In the genomic region with DNA sequence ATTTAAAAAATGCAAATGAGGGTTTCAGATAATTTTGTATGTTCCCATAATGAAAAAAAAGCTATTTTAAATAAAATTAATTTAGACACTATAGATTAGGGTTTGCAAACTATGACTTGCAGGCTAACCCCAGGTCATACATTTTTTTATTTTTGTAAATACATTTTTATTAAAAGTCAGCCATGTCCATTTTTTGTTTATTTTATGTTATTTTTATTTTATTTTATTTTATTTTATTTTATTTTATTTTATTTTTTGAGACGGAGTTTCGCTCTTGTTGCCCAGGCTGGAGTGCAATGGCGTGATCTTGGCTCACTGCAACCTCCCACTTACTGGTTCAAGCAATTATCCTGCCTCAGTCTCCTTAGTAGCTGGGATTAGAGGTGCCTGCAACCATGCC, we compare ENCODE assay signal across 15 cellular contexts.
DNase-seq lines count a peak whose midpoint lies in the region; ATAC-seq and TF ChIP-seq lines count a peak whose summit lies in the region.
"Had no signal": no experiment of that assay in that cellular context is flagged by ENCODE, and none has a peak within 500 bp of the region (broad histone marks: within the 10 kb centered on the region; RNA-seq: fewer than 3 reads in every experiment).

No MANE protein-coding gene starts in this region.

- no peak for DNase-seq in GM23248
- DNase-seq in PC-3, result no peak
- DNase-seq in WTC11 (ENCODE audit: low spot score), result no peak
- DNase-seq in osteoblast (ENCODE audit: insufficient read length, low spot score, missing footprints), result no peak
- DNase-seq in NCI-H69 (lab: John Stamatoyannopoulos, UW), result no peak
- DNase-seq: CD4-positive, alpha-beta memory T cell; DMS79 treated with DMSO at 0.1 percent for 48 hours; GF-D8; KG1 had no signal

- no peak overlapping the region for H3K4me3 Mint-ChIP-seq in WTC11
- H3K4me3 Mint-ChIP-seq: CD14-positive monocyte; CD4-positive, alpha-beta memory T cell had no signal

- H3K36me3 ChIP-seq in GM23248 (ENCODE audit: low read depth), result no peaks in the 10 kb centered on the region
- no peaks in the 10 kb centered on the region for H3K36me3 ChIP-seq in PC-3 (ENCODE audit: low read depth, low read length)
- H3K36me3 ChIP-seq in osteoblast (ENCODE audit: insufficient read depth, low read length), result no peaks in the 10 kb centered on the region
- H3K36me3 ChIP-seq: BLaER1, HAP-1 had no signal

- H3K9me3 Mint-ChIP-seq in WTC11, result no peaks in the 10 kb centered on the region; the same call in 1 of the 2 replicates

- no peaks in the 10 kb centered on the region for H3K27me3 Mint-ChIP-seq in WTC11 (ENCODE audit: low read depth)
- H3K27me3 Mint-ChIP-seq: CD4-positive, alpha-beta memory T cell had no signal

- H3K36me3 Mint-ChIP-seq in WTC11, result no peaks in the 10 kb centered on the region
- H3K36me3 Mint-ChIP-seq: CD14-positive monocyte had no signal

- in situ Hi-C loops in GM23248 (cut with MboI), result no loop called here

- no peak overlapping the region for H3K9ac ChIP-seq in GM23248
- H3K9ac ChIP-seq in PC-3 (ENCODE audit: low read length), result no peak overlapping the region
- H3K9ac ChIP-seq: BLaER1 had no signal

- intact Hi-C loops in PC-3 (cut with micrococcal nuclease), result loop anchor here (10.0 kb wide), 1 partner anchor 232 kb away; no protein-coding TSS in a partner anchor

- H3K9me2 ChIP-seq in GM23248 (ENCODE audit: insufficient read depth) (no peaks in the 10 kb centered on the region; the same call in 1 of the 2 replicates), PC-3 (replicated peaks; ENCODE audit: low read length) (no peaks in the 10 kb centered on the region)

- H3F3A ChIP-seq in GM23248 (ENCODE audit: insufficient read depth) (peaks cover 31% of the 10 kb centered on the region), PC-3 (ENCODE audit: low read length, unreplicated experiment) (peaks cover 7% of the 10 kb centered on the region)

- WGBS in GM23248 (ENCODE audit: low coverage in 1 of 2, low lambda C conversion rate in 2 of 2, missing lambda C conversion rate in 2 of 2), 2 experiments, result 94 to 97% methylated on average over 3 of the region's 3 CpGs

- TF ChIP-seq CTCF in PC-3 (conservative IDR thresholded peaks at IDR 0.05; ENCODE audit: low read depth, low read length), result no peak
- TF ChIP-seq CTCF in WTC11 (IDR thresholded peaks at IDR 0.05), result no peak
- no peak for TF ChIP-seq CTCF in osteoblast (IDR thresholded peaks at IDR 0.05; ENCODE audit: extremely low read depth, low read depth, low read length)

- H3K9me3 ChIP-seq in GM23248 (ENCODE audit: low read depth) (no peaks in the 10 kb centered on the region), PC-3 (ENCODE audit: low read length) (no peaks in the 10 kb centered on the region), osteoblast (ENCODE audit: low read depth, low read length) (no peaks in the 10 kb centered on the region)
- H3K9me3 ChIP-seq: BLaER1, HAP-1 had no signal

- H3K4me2 ChIP-seq in GM23248 (ENCODE audit: unreplicated experiment), result peak overlapping the region; percentile 52
- H3K4me2 ChIP-seq in PC-3 (ENCODE audit: low read length), result no peak overlapping the region
- no peak overlapping the region for H3K4me2 ChIP-seq in osteoblast (ENCODE audit: insufficient read depth, low read length)
- H3K4me2 ChIP-seq: BLaER1 had no signal

- no TSS peak for BruUV-seq in PC-3 (replicated peaks; lab: Mats Ljungman, UMichigan)

- H3K4me1 ChIP-seq in GM23248 (ENCODE audit: insufficient read depth) (peaks cover 46% of the 10 kb centered on the region), PC-3 (ENCODE audit: insufficient read depth, low read length) (peaks cover 23% of the 10 kb centered on the region), osteoblast (ENCODE audit: insufficient read depth, low read length) (peaks cover 15% of the 10 kb centered on the region)
- H3K4me1 ChIP-seq: BLaER1, HAP-1 had no signal

- H4K20me1 ChIP-seq in GM23248 (ENCODE audit: insufficient read depth) (no peaks in the 10 kb centered on the region), PC-3 (ENCODE audit: low read length) (no peaks in the 10 kb centered on the region), osteoblast (ENCODE audit: insufficient read depth, low read length) (no peaks in the 10 kb centered on the region)
- H4K20me1 ChIP-seq: BLaER1 had no signal

- H3K27ac Mint-ChIP-seq in WTC11, result no peak overlapping the region
- H3K27ac Mint-ChIP-seq: CD14-positive monocyte had no signal

- no peaks in the 10 kb centered on the region for H3K27me3 ChIP-seq in GM23248 (replicated peaks; ENCODE audit: insufficient read depth)
- H3K27me3 ChIP-seq in PC-3 (ENCODE audit: low read length), result no peaks in the 10 kb centered on the region
- H3K27me3 ChIP-seq in osteoblast (ENCODE audit: insufficient read depth, low read length), result no peaks in the 10 kb centered on the region
- H3K27me3 ChIP-seq: BLaER1 had no signal

- H3K4me3 ChIP-seq in GM23248 (no peak overlapping the region), PC-3 (ENCODE audit: low read length) (no peak overlapping the region), osteoblast (ENCODE audit: insufficient read depth, low read length) (no peak overlapping the region)
- H3K4me3 ChIP-seq: BLaER1, HAP-1 had no signal

- H3K27ac ChIP-seq in GM23248, result peak overlapping the region; percentile 52
- peak overlapping the region; percentile 71; the same call in 1 of the 2 replicates for H3K27ac ChIP-seq in PC-3 (ENCODE audit: low read length)
- H3K27ac ChIP-seq in osteoblast (ENCODE audit: low read depth, low read length), result peak overlapping the region; percentile 83
- H3K27ac ChIP-seq: BLaER1 had no signal

- H3K79me2 ChIP-seq in GM23248 (ENCODE audit: insufficient read depth) (no peaks in the 10 kb centered on the region), PC-3 (ENCODE audit: low read length) (no peaks in the 10 kb centered on the region), osteoblast (ENCODE audit: insufficient read depth, low read length) (no peaks in the 10 kb centered on the region)

- CTCF ChIA-PET in PC-3 (lab: Charles Lee) (no interaction called here), WTC11 (lab: Charles Lee) (no interaction called here)

- H2AFZ ChIP-seq in GM23248 (no peak overlapping the region), PC-3 (ENCODE audit: low read length) (no peak overlapping the region), osteoblast (ENCODE audit: low read length) (no peak overlapping the region)

- ATAC-seq in PC-3 (no peak), WTC11 (no peak), HG03159 (IDR thresholded peaks at IDR 0.05; ENCODE audit: unreplicated experiment) (no peak), HG02970 (IDR thresholded peaks at IDR 0.05; ENCODE audit: low FRiP score, unreplicated experiment) (no peak)
- ATAC-seq: HepG2 had no signal

- POLR2A ChIA-PET in PC-3 (lab: Charles Lee; ENCODE audit: unreplicated experiment) (no interaction called here), WTC11 (lab: Charles Lee) (no interaction called here)

- H3K4me1 Mint-ChIP-seq in WTC11, result no peaks in the 10 kb centered on the region
- H3K4me1 Mint-ChIP-seq: CD14-positive monocyte had no signal

TF ChIP-seq in WTC11, 78 proteins besides CTCF, POLR2A, EP300 and RAD21:
- peak; percentile 90 for TF ChIP-seq HMGA2 (CRISPR knock-in tag; IDR thresholded peaks at IDR 0.05)
- no peak for TF ChIP-seq GRHL2 (CRISPR knock-in tag; IDR thresholded peaks at IDR 0.05; ENCODE audit: insufficient replicate concordance, severe bottlenecking)
- no peak for TF ChIP-seq ZNF232 (CRISPR knock-in tag; IDR thresholded peaks at IDR 0.05)
